In the genomic region with DNA sequence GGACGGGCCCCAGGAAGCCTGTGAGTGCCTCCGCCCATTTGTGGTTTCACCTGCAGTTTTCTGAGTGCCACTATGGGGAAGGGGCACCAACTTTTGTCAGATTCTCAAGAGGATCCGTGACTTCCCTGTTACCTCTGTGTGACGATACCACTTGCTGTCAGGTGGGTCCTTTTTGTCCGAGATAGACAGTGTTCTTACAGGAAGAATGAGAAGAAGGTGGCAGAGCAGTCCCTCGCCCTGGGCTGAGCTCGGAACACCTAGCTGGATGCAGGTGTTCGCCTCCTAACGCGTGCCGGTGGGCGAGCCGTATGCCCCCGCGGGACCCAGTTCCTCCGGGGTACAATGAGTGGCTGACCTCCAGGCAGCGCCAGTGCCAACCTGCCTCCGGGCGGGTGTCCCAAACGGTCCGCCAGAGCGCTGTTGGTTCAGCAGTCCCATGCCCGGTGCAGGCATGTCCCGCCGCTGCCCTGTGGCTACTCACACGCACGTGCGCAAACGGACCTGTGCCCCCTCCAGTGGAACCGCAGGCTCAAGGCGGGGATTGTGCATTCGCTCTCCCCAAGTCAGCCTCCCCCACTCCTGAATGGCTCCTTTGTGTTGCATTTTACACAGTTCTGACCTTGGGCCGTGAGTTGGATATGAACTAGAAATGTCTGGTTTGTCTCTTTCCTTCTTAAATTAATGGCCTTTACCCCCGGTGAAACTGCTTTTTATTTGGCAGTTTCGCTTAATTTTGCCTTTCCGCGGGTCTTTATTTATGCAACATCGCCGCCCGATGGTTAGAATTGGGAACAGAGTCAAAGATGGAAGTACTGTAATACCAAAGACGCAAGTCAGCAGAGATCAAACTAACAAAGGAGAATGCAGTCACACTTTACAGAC, we compare ENCODE assay signal across 8 cellular contexts. TPM values are rescaled to one million over a fixed set of nuclear protein-coding genes. Genes with fewer than 3 reads are reported as not detected.
DNase-seq lines count a peak whose midpoint lies in the region; ATAC-seq and TF ChIP-seq lines count a peak whose summit lies in the region.

No MANE protein-coding gene starts in this region.

- DNase-seq in 8988T (peak; percentile 40), NB4 (ENCODE audit: low read depth) (peak; percentile 90), SW480 (ENCODE audit: low spot score) (peak; percentile 84), Right ventricle myocardium superior (peak; percentile 82), ovary (peak; percentile 78 to 86 (median 81)), tibial nerve (ENCODE audit: low spot score in 2 of 2) (peak; percentile 70 to 94)
- peak; percentile 66 for DNase-seq in activated naive CD8-positive, alpha-beta T cell treated with anti-CD3 and anti-CD28 coated beads, Interleukin-2, amount 10 ng/mL, durations not matched to agents 7 days and 5 days

- 0% methylated on average over 41 of the region's 41 CpGs for WGBS in ovary, 3 donors
- 0 to 3% methylated on average over 32 to 41 of the region's 41 CpGs for WGBS in tibial nerve, 2 donors

- POLR2A ChIA-PET in activated naive CD8-positive, alpha-beta T cell treated with anti-CD3 and anti-CD28 coated beads, Interleukin-2, amount 10 ng/mL, durations not matched to agents 7 days and 5 days (lab: Charles Lee), result interaction anchor here (0.6 to 3.0 kb wide), 6 partner anchors 65 to 253 kb away, joined by 3 to 28 read pairs (median 4); a partner anchor contains a TSS

- peak overlapping the region; percentile 23 to 83 for H3K27ac ChIP-seq in ovary
- H3K27ac ChIP-seq in tibial nerve, result peak overlapping the region in 3 of 4 donors; percentile 63 to 85 (median 82)

- no peaks in the 10 kb centered on the region for H3K9me3 ChIP-seq in ovary
- no peaks in the 10 kb centered on the region for H3K9me3 ChIP-seq in tibial nerve

- H3K4me1 ChIP-seq in ovary (ENCODE audit: insufficient read depth) (peaks cover 13% of the 10 kb centered on the region), tibial nerve (peaks cover 0 to 53% (median 15%) of the 10 kb centered on the region in 4 donors)

- H3K36me3 Mint-ChIP-seq in activated naive CD8-positive, alpha-beta T cell treated with anti-CD3 and anti-CD28 coated beads, Interleukin-2, amount 10 ng/mL, durations not matched to agents 7 days and 5 days, result no peaks in the 10 kb centered on the region

- peak overlapping the region; percentile 84 for H3K27ac Mint-ChIP-seq in activated naive CD8-positive, alpha-beta T cell treated with anti-CD3 and anti-CD28 coated beads, Interleukin-2, amount 10 ng/mL, durations not matched to agents 7 days and 5 days

- no peaks in the 10 kb centered on the region for H3K9me3 Mint-ChIP-seq in activated naive CD8-positive, alpha-beta T cell treated with anti-CD3 and anti-CD28 coated beads, Interleukin-2, amount 10 ng/mL, durations not matched to agents 7 days and 5 days

- TF ChIP-seq CTCF in NB4 (IDR thresholded peaks at IDR 0.05; ENCODE audit: low read depth, low read length) (peak; percentile 68), ovary (IDR thresholded peaks at IDR 0.05) (peak; percentile 71 to 98 (median 97)), tibial nerve (IDR thresholded peaks at IDR 0.05) (peak; percentile 78 to 99 (median 84))

- peaks cover 49% of the 10 kb centered on the region for H3K27me3 Mint-ChIP-seq in activated naive CD8-positive, alpha-beta T cell treated with anti-CD3 and anti-CD28 coated beads, Interleukin-2, amount 10 ng/mL, durations not matched to agents 7 days and 5 days

- H3K36me3 ChIP-seq in ovary, result no peaks in the 10 kb centered on the region
- H3K36me3 ChIP-seq in tibial nerve, result no peaks in the 10 kb centered on the region

- H3K27me3 ChIP-seq in ovary, result no peaks in the 10 kb centered on the region
- peaks cover 0 to 3% of the 10 kb centered on the region in 2 donors for H3K27me3 ChIP-seq in tibial nerve

- TF ChIP-seq EP300 in ovary (IDR thresholded peaks at IDR 0.05), result no peak
- TF ChIP-seq EP300 in tibial nerve (IDR thresholded peaks at IDR 0.05), result peak in 1 of 2 donors; percentile 67

- H3K4me3 Mint-ChIP-seq in activated naive CD8-positive, alpha-beta T cell treated with anti-CD3 and anti-CD28 coated beads, Interleukin-2, amount 10 ng/mL, durations not matched to agents 7 days and 5 days, result peak overlapping the region; percentile 88

- H3K4me1 Mint-ChIP-seq in activated naive CD8-positive, alpha-beta T cell treated with anti-CD3 and anti-CD28 coated beads, Interleukin-2, amount 10 ng/mL, durations not matched to agents 7 days and 5 days, result peaks cover 22% of the 10 kb centered on the region

- H3K4me3 ChIP-seq in NB4 (ENCODE audit: low read depth, low read length) (peak overlapping the region; percentile 68), ovary (peak overlapping the region; percentile 47), tibial nerve (peak overlapping the region; percentile 17 to 64 (median 44))

- ATAC-seq in GM18498 (IDR thresholded peaks at IDR 0.05; ENCODE audit: unreplicated experiment) (peak; percentile 26), Right ventricle myocardium superior (ENCODE audit: poor library complexity) (peak; percentile 44)
- ATAC-seq in activated naive CD8-positive, alpha-beta T cell treated with anti-CD3 and anti-CD28 coated beads, Interleukin-2, amount 10 ng/mL, durations not matched to agents 7 days and 5 days (ENCODE audit: low read depth), result peak; percentile 0

- TF ChIP-seq POLR2A in NB4 (IDR thresholded peaks at IDR 0.05; ENCODE audit: extremely low read depth, insufficient read length), result no peak
- TF ChIP-seq POLR2A in ovary (IDR thresholded peaks at IDR 0.05), result no peak
- no peak for TF ChIP-seq POLR2A in tibial nerve (IDR thresholded peaks at IDR 0.05)

- intact Hi-C loops in Right ventricle myocardium superior (cut with DNase I) (loop anchor here (2.0 kb wide), 1 partner anchor 184 kb away; no protein-coding TSS in a partner anchor), ovary (cut with DNase I) (loop anchor here (1.0 to 10.0 kb wide), 5 partner anchors 84 to 307 kb away; a partner anchor contains a TSS)

RNA-seq across cellular contexts. Expression of a gene that starts 1.1 kb away (rescaled TPM):
- under 1 TPM; 0.91 to 0.97 TPM for total RNA-seq in activated naive CD8-positive, alpha-beta T cell treated with anti-CD3 and anti-CD28 coated beads, Interleukin-2, amount 10 ng/mL, durations not matched to agents 7 days and 5 days
- total RNA-seq in Right ventricle myocardium superior (15.9 TPM), ovary (1 to 10 TPM; 1.2 to 7.2 (median 2.6) TPM), tibial nerve (1 to 10 TPM; 7.1 to 9.3 (median 7.7) TPM)
- 1 to 10 TPM; 1.7 to 3.7 TPM for polyA plus RNA-seq in ovary

Comparison
In these comparisons a context has a peak if more than half of its experiments do, and no peak if none do; other contexts are left out.
1. Peak in every context shown above with its lines: DNase-seq, ATAC-seq, H3K4me3 ChIP-seq and H3K27ac ChIP-seq.
2. DNase-seq: peak in every context shown above with its lines; median percentile 90 in NB4; 84 in SW480; 82 in Right ventricle myocardium superior; 82 in tibial nerve; 81 in ovary; 66 in activated naive CD8-positive, alpha-beta T cell treated with anti-CD3 and anti-CD28 coated beads, Interleukin-2, amount 10 ng/mL, durations not matched to agents 7 days and 5 days; 40 in 8988T.